In the genomic region with DNA sequence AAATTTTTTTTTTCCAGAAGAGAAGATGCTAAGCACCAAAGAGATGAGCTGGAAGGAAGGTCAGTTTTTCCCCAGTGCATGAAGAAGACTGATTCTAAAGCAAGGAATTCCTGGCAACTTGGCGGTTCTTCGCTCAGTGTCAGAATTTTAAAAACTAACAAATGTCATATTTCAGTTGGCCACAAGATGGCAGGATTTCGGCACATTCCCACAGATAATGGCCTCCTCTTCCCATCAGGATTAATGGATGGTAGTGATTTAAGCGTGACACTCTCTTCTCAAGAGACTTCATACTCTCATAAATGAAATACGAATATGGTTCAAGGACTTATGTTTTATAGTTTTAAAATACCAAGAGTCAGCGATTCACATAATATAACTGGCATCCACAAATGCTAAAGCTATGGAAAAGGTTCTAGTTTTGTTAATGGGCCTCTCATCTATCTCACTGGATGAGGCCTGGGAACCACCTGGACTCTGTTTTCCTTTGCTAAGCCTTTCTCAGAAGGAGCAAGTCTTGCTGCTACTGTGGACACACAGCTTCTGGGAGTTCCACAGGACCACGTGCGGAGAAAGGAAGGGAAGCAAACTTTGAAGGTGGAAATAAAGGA, we compare ENCODE assay signal across 8 cellular contexts. TPM values are rescaled to one million over a fixed set of nuclear protein-coding genes. Genes with fewer than 3 reads are reported as not detected.
DNase-seq lines count a peak whose midpoint lies in the region; ATAC-seq and TF ChIP-seq lines count a peak whose summit lies in the region.

No MANE protein-coding gene starts in this region.

- no peak overlapping the region for H2AFZ ChIP-seq in GM23338

- H4K20me1 ChIP-seq in GM23338 (replicated peaks; ENCODE audit: insufficient read depth), result no peaks in the 10 kb centered on the region

- DNase-seq in BJ (ENCODE audit: low read depth) (no peak), GM23338 (ENCODE audit: low spot score) (peak; percentile 77), NT2/D1 (ENCODE audit: low read depth, low spot score) (peak; percentile 82), epithelial cell of esophagus (ENCODE audit: low read depth) (peak; percentile 59), nephron progenitor cell (peak; percentile 42), posterior vena cava (ENCODE audit: low spot score) (no peak)
- no peak for DNase-seq in stimulated activated CD4-positive, alpha-beta T cell treated with anti-CD3 and anti-CD28 coated beads, Interleukin-4, amount 100 ng/mL, for 4 hours

- ATAC-seq in GM23338 (peak; percentile 85), GM18858 (IDR thresholded peaks at IDR 0.05; ENCODE audit: unreplicated experiment) (no peak)

- CTCF ChIA-PET in BJ (lab: Yijun Ruan, JAX), result interaction anchor here (0.8 to 6.1 kb wide), 19 partner anchors 9 to 582 kb away, joined by 3 to 51 read pairs (median 5); no protein-coding TSS in a partner anchor

- H3K27ac Mint-ChIP-seq in GM23338 (no peak overlapping the region), nephron progenitor cell (peak overlapping the region; percentile 91)

- no peaks in the 10 kb centered on the region for H3K79me2 ChIP-seq in GM23338 (replicated peaks; ENCODE audit: insufficient read depth)

- H3K36me3 ChIP-seq in BJ (ENCODE audit: control insufficient read depth, insufficient read depth, low read length) (no peaks in the 10 kb centered on the region), GM23338 (ENCODE audit: insufficient read depth) (no peaks in the 10 kb centered on the region), NT2/D1 (ENCODE audit: insufficient read depth, insufficient read length, low read length) (no peaks in the 10 kb centered on the region)

- no peak overlapping the region for H3K4me2 ChIP-seq in GM23338

- H3K27ac ChIP-seq in GM23338 (ENCODE audit: low read depth), result no peak overlapping the region

- intact Hi-C loops in posterior vena cava (cut with DNase I), result loop anchor here in 1 of 2 donors (2.0 to 10.0 kb wide), 3 partner anchors 247 to 309 kb away; no protein-coding TSS in a partner anchor

- H3K27me3 ChIP-seq in BJ (ENCODE audit: control insufficient read depth, insufficient read depth, low read length) (no peaks in the 10 kb centered on the region; the same call in 1 of the 2 replicates), GM23338 (ENCODE audit: insufficient read depth) (no peaks in the 10 kb centered on the region), NT2/D1 (ENCODE audit: insufficient read depth, insufficient read length) (no peaks in the 10 kb centered on the region)

- H3K4me3 Mint-ChIP-seq in GM23338 (no peak overlapping the region), nephron progenitor cell (no peak overlapping the region)

- peaks cover 7% of the 10 kb centered on the region; the same call in 2 of the 3 replicates for H3K4me1 Mint-ChIP-seq in GM23338
- peaks cover 14% of the 10 kb centered on the region for H3K4me1 Mint-ChIP-seq in nephron progenitor cell

- H3K4me1 ChIP-seq in GM23338 (ENCODE audit: insufficient read depth) (no peaks in the 10 kb centered on the region), NT2/D1 (ENCODE audit: insufficient read depth, insufficient read length) (no peaks in the 10 kb centered on the region)

- no peaks in the 10 kb centered on the region for H3K9me2 ChIP-seq in GM23338 (ENCODE audit: insufficient read depth)

- H3K9ac ChIP-seq in NT2/D1 (ENCODE audit: insufficient read length, low read depth), result no peak overlapping the region

- H3K36me3 Mint-ChIP-seq in GM23338 (ENCODE audit: low read depth) (no peaks in the 10 kb centered on the region), nephron progenitor cell (ENCODE audit: low read depth) (no peaks in the 10 kb centered on the region)

- H3F3A ChIP-seq in GM23338 (replicated peaks; ENCODE audit: low read depth), result no peaks in the 10 kb centered on the region

- POLR2A ChIA-PET in BJ (lab: Charles Lee), result no interaction called here

- H3K9me3 Mint-ChIP-seq in GM23338 (no peaks in the 10 kb centered on the region), nephron progenitor cell (peaks cover 4% of the 10 kb centered on the region)

- no peaks in the 10 kb centered on the region for H3K9me3 ChIP-seq in NT2/D1 (ENCODE audit: insufficient read depth, low read length)

- H3K27me3 Mint-ChIP-seq in GM23338 (ENCODE audit: insufficient read depth, low read depth, poor library complexity) (no peaks in the 10 kb centered on the region), nephron progenitor cell (ENCODE audit: low read depth, poor library complexity) (peaks cover 3% of the 10 kb centered on the region)

- TF ChIP-seq CTCF in BJ (IDR thresholded peaks at IDR 0.05; ENCODE audit: insufficient read depth, low read depth, low read length), result peak; percentile 60
- TF ChIP-seq CTCF in GM23338 (conservative IDR thresholded peaks at IDR 0.05; ENCODE audit: low read depth in 2 of 2), result peak; percentile 84
- peak; percentile 64 for TF ChIP-seq CTCF in epithelial cell of esophagus (IDR thresholded peaks at IDR 0.05; ENCODE audit: insufficient read depth, low read depth, low read length, missing control alignments)
- peak; percentile 69 for TF ChIP-seq CTCF in nephron progenitor cell (IDR thresholded peaks at IDR 0.05)

- H3K4me3 ChIP-seq in BJ (ENCODE audit: low read depth, low read length) (no peak overlapping the region), GM23338 (no peak overlapping the region), NT2/D1 (ENCODE audit: insufficient read length, low read depth) (no peak overlapping the region), epithelial cell of esophagus (ENCODE audit: low read length) (no peak overlapping the region)

TF ChIP-seq in GM23338, 12 proteins besides CTCF, POLR2A, EP300 and RAD21 (continues in another document):
- TF ChIP-seq, protein P1, sequence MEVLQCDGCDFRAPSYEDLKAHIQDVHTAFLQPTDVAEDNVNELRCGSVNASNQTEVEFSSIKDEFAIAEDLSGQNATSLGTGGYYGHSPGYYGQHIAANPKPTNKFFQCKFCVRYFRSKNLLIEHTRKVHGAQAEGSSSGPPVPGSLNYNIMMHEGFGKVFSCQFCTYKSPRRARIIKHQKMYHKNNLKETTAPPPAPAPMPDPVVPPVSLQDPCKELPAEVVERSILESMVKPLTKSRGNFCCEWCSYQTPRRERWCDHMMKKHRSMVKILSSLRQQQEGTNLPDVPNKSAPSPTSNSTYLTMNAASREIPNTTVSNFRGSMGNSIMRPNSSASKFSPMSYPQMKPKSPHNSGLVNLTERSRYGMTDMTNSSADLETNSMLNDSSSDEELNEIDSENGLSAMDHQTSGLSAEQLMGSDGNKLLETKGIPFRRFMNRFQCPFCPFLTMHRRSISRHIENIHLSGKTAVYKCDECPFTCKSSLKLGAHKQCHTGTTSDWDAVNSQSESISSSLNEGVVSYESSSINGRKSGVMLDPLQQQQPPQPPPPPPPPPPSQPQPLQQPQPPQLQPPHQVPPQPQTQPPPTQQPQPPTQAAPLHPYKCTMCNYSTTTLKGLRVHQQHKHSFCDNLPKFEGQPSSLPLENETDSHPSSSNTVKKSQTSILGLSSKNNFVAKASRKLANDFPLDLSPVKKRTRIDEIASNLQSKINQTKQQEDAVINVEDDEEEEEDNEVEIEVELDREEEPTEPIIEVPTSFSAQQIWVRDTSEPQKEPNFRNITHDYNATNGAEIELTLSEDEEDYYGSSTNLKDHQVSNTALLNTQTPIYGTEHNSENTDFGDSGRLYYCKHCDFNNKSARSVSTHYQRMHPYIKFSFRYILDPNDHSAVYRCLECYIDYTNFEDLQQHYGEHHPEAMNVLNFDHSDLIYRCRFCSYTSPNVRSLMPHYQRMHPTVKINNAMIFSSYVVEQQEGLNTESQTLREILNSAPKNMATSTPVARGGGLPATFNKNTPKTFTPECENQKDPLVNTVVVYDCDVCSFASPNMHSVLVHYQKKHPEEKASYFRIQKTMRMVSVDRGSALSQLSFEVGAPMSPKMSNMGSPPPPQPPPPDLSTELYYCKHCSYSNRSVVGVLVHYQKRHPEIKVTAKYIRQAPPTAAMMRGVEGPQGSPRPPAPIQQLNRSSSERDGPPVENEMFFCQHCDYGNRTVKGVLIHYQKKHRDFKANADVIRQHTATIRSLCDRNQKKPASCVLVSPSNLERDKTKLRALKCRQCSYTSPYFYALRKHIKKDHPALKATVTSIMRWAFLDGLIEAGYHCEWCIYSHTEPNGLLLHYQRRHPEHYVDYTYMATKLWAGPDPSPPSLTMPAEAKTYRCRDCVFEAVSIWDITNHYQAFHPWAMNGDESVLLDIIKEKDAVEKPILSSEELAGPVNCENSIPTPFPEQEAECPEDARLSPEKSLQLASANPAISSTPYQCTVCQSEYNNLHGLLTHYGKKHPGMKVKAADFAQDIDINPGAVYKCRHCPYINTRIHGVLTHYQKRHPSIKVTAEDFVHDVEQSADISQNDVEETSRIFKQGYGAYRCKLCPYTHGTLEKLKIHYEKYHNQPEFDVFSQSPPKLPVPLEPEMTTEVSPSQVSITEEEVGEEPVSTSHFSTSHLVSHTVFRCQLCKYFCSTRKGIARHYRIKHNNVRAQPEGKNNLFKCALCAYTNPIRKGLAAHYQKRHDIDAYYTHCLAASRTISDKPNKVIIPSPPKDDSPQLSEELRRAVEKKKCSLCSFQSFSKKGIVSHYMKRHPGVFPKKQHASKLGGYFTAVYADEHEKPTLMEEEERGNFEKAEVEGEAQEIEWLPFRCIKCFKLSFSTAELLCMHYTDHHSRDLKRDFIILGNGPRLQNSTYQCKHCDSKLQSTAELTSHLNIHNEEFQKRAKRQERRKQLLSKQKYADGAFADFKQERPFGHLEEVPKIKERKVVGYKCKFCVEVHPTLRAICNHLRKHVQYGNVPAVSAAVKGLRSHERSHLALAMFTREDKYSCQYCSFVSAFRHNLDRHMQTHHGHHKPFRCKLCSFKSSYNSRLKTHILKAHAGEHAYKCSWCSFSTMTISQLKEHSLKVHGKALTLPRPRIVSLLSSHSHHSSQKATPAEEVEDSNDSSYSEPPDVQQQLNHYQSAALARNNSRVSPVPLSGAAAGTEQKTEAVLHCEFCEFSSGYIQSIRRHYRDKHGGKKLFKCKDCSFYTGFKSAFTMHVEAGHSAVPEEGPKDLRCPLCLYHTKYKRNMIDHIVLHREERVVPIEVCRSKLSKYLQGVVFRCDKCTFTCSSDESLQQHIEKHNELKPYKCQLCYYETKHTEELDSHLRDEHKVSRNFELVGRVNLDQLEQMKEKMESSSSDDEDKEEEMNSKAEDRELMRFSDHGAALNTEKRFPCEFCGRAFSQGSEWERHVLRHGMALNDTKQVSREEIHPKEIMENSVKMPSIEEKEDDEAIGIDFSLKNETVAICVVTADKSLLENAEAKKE (CRISPR knock-in tag; IDR thresholded peaks at IDR 0.05), result no peak
- no peak for TF ChIP-seq STAT1 (IDR thresholded peaks at IDR 0.05; ENCODE audit: unreplicated experiment)

RNA-seq across cellular contexts. Expression of gene PTPRO, which starts 46.1 kb away (rescaled TPM):
- polyA plus RNA-seq in BJ (2011; rRNA removed) (0.23 and 0.60 TPM in 2 replicates), GM23338 (2016; fragmentation: Nextera tagmentation; extraction: Ambion mirVana) (1.4 and 2.3 TPM in 2 replicates)
- polyA minus RNA-seq in BJ (2011; rRNA and poly(A)+ RNA removed), result 0.19 and 1.6 TPM in 2 replicates
- total RNA-seq in GM23338 (2014; rRNA removed; shearing (Covaris generic)), result 1.5 and 5.4 TPM in 2 replicates
- 1 to 10 TPM; 4.6 to 5.6 TPM for total RNA-seq in posterior vena cava

RNA-seq across cellular contexts. Expression of gene RERG, which starts 55.0 kb away (rescaled TPM):
- 0.04 TPM in 1 of 2 replicates, not detected in the other for polyA plus RNA-seq in BJ (2011; rRNA removed)
- polyA minus RNA-seq in BJ (2011; rRNA and poly(A)+ RNA removed), result not detected in 2 replicates
- 1.5 and 3.5 TPM in 2 replicates for total RNA-seq in GM23338 (2014; rRNA removed; shearing (Covaris generic))
- polyA plus RNA-seq in GM23338 (2016; fragmentation: Nextera tagmentation; extraction: Ambion mirVana), result 0.99 and 1.1 TPM in 2 replicates
- 100 to 1,000 TPM in 1 of 2 donors, 10 to 100 TPM in 1; 98.8 to 107 TPM for total RNA-seq in posterior vena cava

Comparison
In these comparisons a context has a peak if more than half of its experiments do, and no peak if none do; other contexts are left out.
1. DNase-seq: peak in GM23338 (single experiment), NT2/D1 (single experiment), epithelial cell of esophagus (single experiment) and nephron progenitor cell (single experiment); none in BJ (single experiment), stimulated activated CD4-positive, alpha-beta T cell treated with anti-CD3 and anti-CD28 coated beads, Interleukin-4, amount 100 ng/mL, for 4 hours (0 of 2) and posterior vena cava (single experiment).
2. RNA of gene RERG, which starts 55.0 kb away (total RNA-seq): 98.8 to 107 TPM in posterior vena cava; 1.5 to 3.5 TPM in GM23338; every median in the first group is over 10 times any median in the second.
3. Peak in every context shown above with its lines, with median percentiles within 50 percentile points of each other: CTCF ChIP-seq.